ENCODE assay signal across 8 cellular contexts in the genomic region with DNA sequence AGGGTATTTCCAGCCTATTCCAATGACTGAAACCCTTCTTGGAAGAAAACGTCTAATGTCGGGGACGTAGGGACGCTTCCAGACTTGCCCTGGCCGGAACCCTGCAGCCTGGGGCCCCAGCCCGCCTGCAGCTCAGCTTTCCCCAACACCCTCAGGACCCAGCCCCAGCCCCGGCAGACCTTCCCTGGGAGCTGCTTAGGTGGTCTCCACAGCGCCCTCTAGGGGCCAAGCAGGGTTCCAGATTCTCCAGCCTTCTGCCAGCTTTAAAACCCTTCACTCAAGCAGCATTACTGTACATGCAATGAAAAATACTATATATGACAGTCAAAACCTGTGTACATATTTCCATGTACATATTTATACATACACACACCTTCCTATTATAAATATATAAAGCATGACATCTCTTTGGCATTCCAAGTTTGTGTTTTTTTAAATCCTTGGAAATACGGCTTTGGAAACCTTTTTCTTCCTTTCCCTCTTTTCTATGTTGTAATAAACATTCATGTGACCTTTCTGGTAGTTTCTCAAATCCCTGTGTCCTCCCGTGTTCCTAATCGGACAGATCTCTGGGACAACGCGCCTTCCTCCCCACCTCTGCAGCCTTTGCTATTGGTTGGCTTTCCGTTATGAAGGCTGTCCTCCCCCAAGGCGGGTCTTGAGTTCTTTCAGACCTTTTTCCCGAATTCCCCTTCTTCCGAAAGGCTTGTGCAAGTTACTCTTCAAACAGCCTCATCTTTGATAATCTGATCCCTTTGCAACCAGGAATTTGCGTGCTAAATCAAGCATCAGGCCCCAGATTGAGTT.
A peak's percentile ranks its signal among the peaks of the same experiment; 100 is the strongest.
DNase-seq lines count a peak whose midpoint lies in the region; ATAC-seq and TF ChIP-seq lines count a peak whose summit lies in the region.

No MANE protein-coding gene starts in this region.

- no peaks in the 10 kb centered on the region for H3K36me3 ChIP-seq in OCI-LY1 (ENCODE audit: insufficient read depth, low read length)
- H3K36me3 ChIP-seq in neural progenitor cell, result no peaks in the 10 kb centered on the region
- H3K36me3 ChIP-seq in thoracic aorta, result no peaks in the 10 kb centered on the region

- no peak overlapping the region for H3K4me2 ChIP-seq in OCI-LY1 (ENCODE audit: low read length)
- H3K4me2 ChIP-seq in neural progenitor cell, result no peak overlapping the region

- no peaks in the 10 kb centered on the region for H3K9me3 Mint-ChIP-seq in neural progenitor cell

- H3F3A ChIP-seq in OCI-LY1 (ENCODE audit: insufficient read depth, low read length) (no peaks in the 10 kb centered on the region), neural progenitor cell (ENCODE audit: low read depth) (peaks cover 9% of the 10 kb centered on the region)

- H3K4me1 ChIP-seq in OCI-LY1 (ENCODE audit: insufficient read depth, low read length, severe bottlenecking), result no peaks in the 10 kb centered on the region
- H3K4me1 ChIP-seq in neural progenitor cell, result peaks cover 17% of the 10 kb centered on the region
- no peaks in the 10 kb centered on the region for H3K4me1 ChIP-seq in thoracic aorta (ENCODE audit: control insufficient read depth in 1 of 2, low read depth in 2 of 2)

- no peaks in the 10 kb centered on the region for H3K36me3 Mint-ChIP-seq in neural progenitor cell

- H3K4me3 ChIP-seq in OCI-LY1 (ENCODE audit: low read depth, low read length, poor library complexity, severe bottlenecking), result no peak overlapping the region
- no peak overlapping the region for H3K4me3 ChIP-seq in neural progenitor cell
- H3K4me3 ChIP-seq in thoracic aorta, result no peak overlapping the region

- no peak overlapping the region for H3K9ac ChIP-seq in OCI-LY1 (ENCODE audit: low read length)
- H3K9ac ChIP-seq in neural progenitor cell, result no peak overlapping the region

- H3K79me2 ChIP-seq in OCI-LY1 (ENCODE audit: insufficient read depth, low read length) (no peaks in the 10 kb centered on the region), neural progenitor cell (ENCODE audit: low read depth) (no peaks in the 10 kb centered on the region)

- H3K27me3 ChIP-seq in OCI-LY1 (ENCODE audit: insufficient read depth, low read length), result no peaks in the 10 kb centered on the region
- no peaks in the 10 kb centered on the region for H3K27me3 ChIP-seq in neural progenitor cell
- H3K27me3 ChIP-seq in thoracic aorta (replicated peaks; ENCODE audit: insufficient read depth), result no peaks in the 10 kb centered on the region

- H3K9me2 ChIP-seq in OCI-LY1 (ENCODE audit: low read depth, low read length), result no peaks in the 10 kb centered on the region

- no peak overlapping the region for H3K4me3 Mint-ChIP-seq in neural progenitor cell

- H2AFZ ChIP-seq in OCI-LY1 (ENCODE audit: low read length), result no peak overlapping the region
- H2AFZ ChIP-seq in neural progenitor cell (replicated peaks), result no peak overlapping the region

- peaks cover 17% of the 10 kb centered on the region for H3K4me1 Mint-ChIP-seq in neural progenitor cell

- H3K27ac ChIP-seq in OCI-LY1 (ENCODE audit: low read depth, low read length, poor library complexity, severe bottlenecking), result no peak overlapping the region
- no peak overlapping the region for H3K27ac ChIP-seq in neural progenitor cell
- H3K27ac ChIP-seq in thoracic aorta, result no peak overlapping the region

- peaks cover 4% of the 10 kb centered on the region for H3K27me3 Mint-ChIP-seq in neural progenitor cell (ENCODE audit: insufficient read depth, low read depth)

- no peak overlapping the region for H3K27ac Mint-ChIP-seq in neural progenitor cell

- peak; percentile 51 for ATAC-seq in HG03439 (IDR thresholded peaks at IDR 0.05; ENCODE audit: unreplicated experiment)
- ATAC-seq in thoracic aorta (ENCODE audit: insufficient number of reproducible peaks, low FRiP score, low read depth), result no peak

- TF ChIP-seq CTCF in OCI-LY1 (IDR thresholded peaks at IDR 0.05; ENCODE audit: low read length) (peak; percentile 87), neural progenitor cell (IDR thresholded peaks at IDR 0.05) (peak; percentile 98), thoracic aorta (IDR thresholded peaks at IDR 0.05) (peak; percentile 86)

- DNase-seq in EH (ENCODE audit: low read depth), result peak; percentile 63
- peak; percentile 50 for DNase-seq in activated T-cell treated with anti-CD3 and anti-CD28 coated beads for 4 hours
- DNase-seq in fibroblast of gingiva (ENCODE audit: low read depth), result peak; percentile 39
- DNase-seq in neural progenitor cell (ENCODE audit: low spot score), result peak; percentile 89
- DNase-seq in thoracic aorta (ENCODE audit: low spot score), result no peak
- no peak for DNase-seq in amniotic stem cell (lab: John Stamatoyannopoulos, UW)

- H3K9me3 ChIP-seq in OCI-LY1 (ENCODE audit: low read length) (no peaks in the 10 kb centered on the region), neural progenitor cell (ENCODE audit: low read depth) (no peaks in the 10 kb centered on the region), thoracic aorta (no peaks in the 10 kb centered on the region)

- H4K20me1 ChIP-seq in OCI-LY1 (ENCODE audit: insufficient read depth, low read length) (no peaks in the 10 kb centered on the region), neural progenitor cell (ENCODE audit: low read depth) (no peaks in the 10 kb centered on the region)

Comparison
In these comparisons a context has a peak if more than half of its experiments do, and no peak if none do; other contexts are left out.
1. DNase-seq: peak in EH (single experiment), activated T-cell treated with anti-CD3 and anti-CD28 coated beads for 4 hours (single experiment), fibroblast of gingiva (single experiment) and neural progenitor cell (single experiment); none in thoracic aorta (single experiment) and amniotic stem cell (single experiment).
2. Peak in every context shown above with its lines, with median percentiles within 50 percentile points of each other: CTCF ChIP-seq.